19 cellular contexts compared by ENCODE assay signal in genomic region chr15:48796521-48796920, GRCh38. TPM values are rescaled to one million over a fixed set of nuclear protein-coding genes. Genes with fewer than 3 reads are reported as not detected.
DNase-seq lines count a peak whose midpoint lies in the region; ATAC-seq, FAIRE-seq and TF ChIP-seq lines count a peak whose summit lies in the region.
"Had no signal": no experiment of that assay in that cellular context is flagged by ENCODE, and none has a peak within 500 bp of the region (broad histone marks: within the 10 kb centered on the region; RNA-seq: fewer than 3 reads in every experiment).

No MANE protein-coding gene starts in this region.

- no peak for TF ChIP-seq POLR2A in GM12892 (IDR thresholded peaks at IDR 0.05; ENCODE audit: low read depth, low read length)

- FAIRE-seq in GM12892 (lab: Jason Lieb, UNC) = peak; percentile 46

- intact Hi-C loops in dorsolateral prefrontal cortex (cut with DNase I) = no loop called here

- DNase-seq in GM12892 (ENCODE audit: insufficient read length) = no peak
- peak; percentile 29 for DNase-seq in HCEC 1CT
- peak; percentile 38 for DNase-seq in choroid plexus epithelial cell (ENCODE audit: low read depth)
- no peak for DNase-seq in dorsolateral prefrontal cortex
- DNase-seq in RKO (ENCODE audit: low spot score) = no peak
- DNase-seq: activated CD4-positive, alpha-beta T cell treated with anti-CD3 and anti-CD28 coated beads for 1 hour; activated gamma-delta T cell treated with Interleukin-2 at 50 U/mL for 16 hours; amygdala; caudate nucleus; H7; naive B cell; NCI-H2029; NCI-H446; posterior cingulate gyrus; stimulated activated CD4-positive, alpha-beta T cell treated with anti-CD3 and anti-CD28 coated beads, Interleukin-1b, Interleukin-23, amount 100 ng/mL, for 48 hours; stimulated activated naive CD4-positive, alpha-beta T cell treated with Interleukin-2 at 50 U/mL for 16 hours had no signal

- ATAC-seq in GM21576 (IDR thresholded peaks at IDR 0.05; ENCODE audit: unreplicated experiment) = no peak

- peak overlapping the region; percentile 29 for H3K27ac ChIP-seq in neutrophil
- no peak overlapping the region for H3K27ac ChIP-seq in dorsolateral prefrontal cortex
- H3K27ac ChIP-seq: RWPE1 had no signal

- no peaks in the 10 kb centered on the region for H3K9me3 ChIP-seq in neutrophil

- H3K4me3 ChIP-seq in choroid plexus epithelial cell (ENCODE audit: low read depth, low read length) (no peak overlapping the region), neutrophil (ENCODE audit: low read depth in 1 of 2, low read length in 1 of 2) (no peak overlapping the region), dorsolateral prefrontal cortex (no peak overlapping the region)

- H3K4me1 ChIP-seq in neutrophil (ENCODE audit: control insufficient read depth in 1 of 2, insufficient read depth in 1 of 2, low read depth in 1 of 2, low read length in 1 of 2) = peaks cover 13 to 30% of the 10 kb centered on the region in 2 experiments

- TF ChIP-seq CTCF in choroid plexus epithelial cell (conservative IDR thresholded peaks at IDR 0.05; ENCODE audit: low read depth, low read length) = no peak
- TF ChIP-seq CTCF in neutrophil (IDR thresholded peaks at IDR 0.05) = no peak
- no peak for TF ChIP-seq CTCF in dorsolateral prefrontal cortex (IDR thresholded peaks at IDR 0.05 in 54 of 56, conservative IDR thresholded peaks at IDR 0.05 in 2 of 56; ENCODE audit: low read depth in 1 of 56, partially characterized antibody in 56 of 56)

- H3K27me3 ChIP-seq in neutrophil (no peaks in the 10 kb centered on the region), dorsolateral prefrontal cortex (no peaks in the 10 kb centered on the region)

- peaks cover 3% of the 10 kb centered on the region for H3K36me3 ChIP-seq in neutrophil

RNA-seq across cellular contexts. Expression of gene CEP152, which starts 14.3 kb away (rescaled TPM):
- 11.3 TPM for polyA plus RNA-seq in GM12892 (2012; ENCODE audit: missing spikeins)
- 10 to 100 TPM in 14 of 120 experiments, 1 to 10 TPM in 106; 2.5 to 15.4 (median 5.8) TPM for total RNA-seq in dorsolateral prefrontal cortex

Comparison
In these comparisons a context has a peak if more than half of its experiments do, and no peak if none do; other contexts are left out.
1. DNase-seq: peak in HCEC 1CT (single experiment) and choroid plexus epithelial cell (single experiment); none in GM12892 (single experiment), dorsolateral prefrontal cortex (0 of 10) and RKO (single experiment).